In the genomic region with DNA sequence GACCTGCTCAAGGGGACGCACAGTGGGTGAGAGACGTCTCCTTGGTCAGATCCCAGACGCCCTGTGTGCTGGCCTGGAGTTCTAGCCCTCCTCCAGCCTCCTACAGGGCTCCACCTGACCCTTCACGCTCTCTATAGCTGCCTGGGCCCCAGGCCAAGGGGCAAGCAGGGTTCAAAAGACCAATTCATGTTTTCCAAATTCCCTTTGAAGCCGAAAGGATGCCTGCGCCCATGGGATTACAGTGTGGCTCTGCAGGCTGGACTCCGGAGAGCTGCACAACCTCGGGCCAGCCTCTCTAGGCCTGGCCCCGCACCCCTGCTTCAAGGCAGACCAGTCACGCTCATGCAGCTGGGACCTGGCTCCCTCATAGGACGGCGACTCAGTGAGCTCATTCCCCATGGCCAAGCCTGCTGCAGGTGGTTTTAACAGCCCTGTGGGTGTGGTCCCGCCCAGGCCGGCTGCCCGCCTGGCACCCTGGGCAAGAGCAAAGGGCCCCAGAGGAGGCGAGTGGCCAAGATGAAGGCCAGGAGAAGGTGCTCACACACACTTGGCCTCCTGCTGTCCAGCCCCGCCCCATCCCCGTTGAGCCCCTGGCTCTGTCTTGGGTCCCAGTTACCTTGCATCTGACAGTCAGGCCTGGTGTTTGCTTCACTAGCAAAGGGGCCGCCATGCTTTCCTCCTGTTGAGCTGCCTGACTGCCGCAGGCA, we compare ENCODE assay signal across 1 cellular context.
TF ChIP-seq lines count a peak whose summit lies in the region.

No MANE protein-coding gene starts in this region.

TF ChIP-seq in HepG2, 621 proteins besides CTCF, POLR2A, EP300 and RAD21 (continued from another document and continues in another):
- TF ChIP-seq TEAD3 (CRISPR knock-in tag; optimal IDR thresholded peaks at IDR 0.05; ENCODE audit: borderline replicate concordance) (peak; percentile 84), XRCC5 (optimal IDR thresholded peaks at IDR 0.05; ENCODE audit: low read length) (peak; percentile 40), PHF5A (CRISPR knock-in tag; IDR thresholded peaks at IDR 0.05; ENCODE audit: low read depth, unreplicated experiment) (peak; percentile 69), PHB2 (IDR thresholded peaks at IDR 0.05; ENCODE audit: partially characterized antibody) (no peak), ZNF562 (CRISPR knock-in tag; IDR thresholded peaks at IDR 0.05; ENCODE audit: borderline replicate concordance) (no peak), DR1 (CRISPR knock-in tag; IDR thresholded peaks at IDR 0.05) (peak; percentile 66; the same call in 1 of the 2 replicates), ZSCAN5A (CRISPR knock-in tag; IDR thresholded peaks at IDR 0.05; ENCODE audit: borderline replicate concordance) (no peak), ZMYM3 (CRISPR knock-in tag; IDR thresholded peaks at IDR 0.05) (no peak; the same call in 1 of the 2 replicates), TBX2 (CRISPR knock-in tag; IDR thresholded peaks at IDR 0.05; ENCODE audit: borderline replicate concordance) (peak; percentile 82), BORCS8-MEF2B (CRISPR knock-in tag; IDR thresholded peaks at IDR 0.05) (peak; percentile 33; the same call in 1 of the 2 replicates), MAZ (IDR thresholded peaks at IDR 0.05; ENCODE audit: borderline replicate concordance, low read depth, low read length) (no peak), MAZ (CRISPR knock-in tag; IDR thresholded peaks at IDR 0.05; ENCODE audit: low read depth) (peak; percentile 35; the same call in 1 of the 2 replicates), NFKBIZ (CRISPR knock-in tag; IDR thresholded peaks at IDR 0.05) (0 out of 2 replicates have a peak, but pooled peaks have one; percentile 27), HNRNPUL1 (IDR thresholded peaks at IDR 0.05; ENCODE audit: low read depth, low read length) (no peak), PTBP1 (IDR thresholded peaks at IDR 0.05; ENCODE audit: low read depth, low read length, poor library complexity, severe bottlenecking) (peak; percentile 34), NCOR1 (IDR thresholded peaks at IDR 0.05; ENCODE audit: borderline replicate concordance, low read length) (peak; percentile 93), TBX3 (IDR thresholded peaks at IDR 0.05; ENCODE audit: borderline replicate concordance) (peak; percentile 46; the same call in 1 of the 2 replicates), PHF21A (CRISPR knock-in tag; IDR thresholded peaks at IDR 0.05) (peak; percentile 95), NR2F6 (IDR thresholded peaks at IDR 0.05) (peak; percentile 91), NR2F6 (CRISPR knock-in tag; IDR thresholded peaks at IDR 0.05) (peak; percentile 93), ELF3 (CRISPR knock-in tag; IDR thresholded peaks at IDR 0.05) (peak; percentile 58; the same call in 1 of the 2 replicates), ARID4A (CRISPR knock-in tag; IDR thresholded peaks at IDR 0.05; ENCODE audit: borderline replicate concordance) (peak; percentile 30; the same call in 1 of the 2 replicates), KLF6 (CRISPR knock-in tag; IDR thresholded peaks at IDR 0.05) (0 out of 2 replicates have a peak, but pooled peaks have one; percentile 46), ZNF761 (CRISPR knock-in tag; conservative IDR thresholded peaks at IDR 0.05) (0 out of 2 replicates have a peak, but pooled peaks have one; percentile 38), CREM (IDR thresholded peaks at IDR 0.05) (peak; percentile 81), CREM (CRISPR knock-in tag; IDR thresholded peaks at IDR 0.05) (no peak), SSRP1 (CRISPR knock-in tag; IDR thresholded peaks at IDR 0.05) (0 out of 2 replicates have a peak, but pooled peaks have one; percentile 40), GPN1 (CRISPR knock-in tag; IDR thresholded peaks at IDR 0.05; ENCODE audit: borderline replicate concordance) (no peak), ZNF232 (CRISPR knock-in tag; IDR thresholded peaks at IDR 0.05; ENCODE audit: borderline replicate concordance) (0 out of 2 replicates have a peak, but pooled peaks have one; percentile 60), ZBTB38 (CRISPR knock-in tag; IDR thresholded peaks at IDR 0.05) (peak; percentile 41; the same call in 1 of the 2 replicates), E2F5 (CRISPR knock-in tag; conservative IDR thresholded peaks at IDR 0.05) (no peak), PLSCR1 (CRISPR knock-in tag; IDR thresholded peaks at IDR 0.05; ENCODE audit: borderline replicate concordance) (no peak), MEIS1 (CRISPR knock-in tag; IDR thresholded peaks at IDR 0.05; ENCODE audit: borderline replicate concordance) (0 out of 2 replicates have a peak, but pooled peaks have one; percentile 71), ZNF430 (CRISPR knock-in tag; IDR thresholded peaks at IDR 0.05) (no peak), KDM5B (CRISPR knock-in tag; IDR thresholded peaks at IDR 0.05; ENCODE audit: borderline replicate concordance) (no peak; the same call in 1 of the 2 replicates), NR2F1 (CRISPR knock-in tag; IDR thresholded peaks at IDR 0.05) (peak; percentile 76 to 86), HOXA3 (CRISPR knock-in tag; IDR thresholded peaks at IDR 0.05) (peak; percentile 84), ZNF703 (CRISPR knock-in tag; IDR thresholded peaks at IDR 0.05; ENCODE audit: borderline replicate concordance) (0 out of 2 replicates have a peak, but pooled peaks have one; percentile 40), ZNF850 (CRISPR knock-in tag; conservative IDR thresholded peaks at IDR 0.05) (no peak), JUND (CRISPR knock-in tag; IDR thresholded peaks at IDR 0.05) (no peak), SOX6 (IDR thresholded peaks at IDR 0.05) (no peak), SOX6 (CRISPR knock-in tag; IDR thresholded peaks at IDR 0.05) (peak; percentile 85), ISX (CRISPR knock-in tag; conservative IDR thresholded peaks at IDR 0.05) (no peak), SCMH1 (CRISPR knock-in tag; IDR thresholded peaks at IDR 0.05; ENCODE audit: borderline replicate concordance) (no peak)
- TF ChIP-seq, protein P1, sequence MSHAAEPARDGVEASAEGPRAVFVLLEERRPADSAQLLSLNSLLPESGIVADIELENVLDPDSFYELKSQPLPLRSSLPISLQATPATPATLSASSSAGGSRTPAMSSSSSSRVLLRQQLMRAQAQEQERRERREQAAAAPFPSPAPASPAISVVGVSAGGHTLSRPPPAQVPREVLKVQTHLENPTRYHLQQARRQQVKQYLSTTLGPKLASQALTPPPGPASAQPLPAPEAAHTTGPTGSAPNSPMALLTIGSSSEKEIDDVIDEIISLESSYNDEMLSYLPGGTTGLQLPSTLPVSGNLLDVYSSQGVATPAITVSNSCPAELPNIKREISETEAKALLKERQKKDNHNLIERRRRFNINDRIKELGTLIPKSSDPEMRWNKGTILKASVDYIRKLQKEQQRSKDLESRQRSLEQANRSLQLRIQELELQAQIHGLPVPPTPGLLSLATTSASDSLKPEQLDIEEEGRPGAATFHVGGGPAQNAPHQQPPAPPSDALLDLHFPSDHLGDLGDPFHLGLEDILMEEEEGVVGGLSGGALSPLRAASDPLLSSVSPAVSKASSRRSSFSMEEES (CRISPR knock-in tag; IDR thresholded peaks at IDR 0.05): peak; percentile 74
- TF ChIP-seq, protein P2, sequence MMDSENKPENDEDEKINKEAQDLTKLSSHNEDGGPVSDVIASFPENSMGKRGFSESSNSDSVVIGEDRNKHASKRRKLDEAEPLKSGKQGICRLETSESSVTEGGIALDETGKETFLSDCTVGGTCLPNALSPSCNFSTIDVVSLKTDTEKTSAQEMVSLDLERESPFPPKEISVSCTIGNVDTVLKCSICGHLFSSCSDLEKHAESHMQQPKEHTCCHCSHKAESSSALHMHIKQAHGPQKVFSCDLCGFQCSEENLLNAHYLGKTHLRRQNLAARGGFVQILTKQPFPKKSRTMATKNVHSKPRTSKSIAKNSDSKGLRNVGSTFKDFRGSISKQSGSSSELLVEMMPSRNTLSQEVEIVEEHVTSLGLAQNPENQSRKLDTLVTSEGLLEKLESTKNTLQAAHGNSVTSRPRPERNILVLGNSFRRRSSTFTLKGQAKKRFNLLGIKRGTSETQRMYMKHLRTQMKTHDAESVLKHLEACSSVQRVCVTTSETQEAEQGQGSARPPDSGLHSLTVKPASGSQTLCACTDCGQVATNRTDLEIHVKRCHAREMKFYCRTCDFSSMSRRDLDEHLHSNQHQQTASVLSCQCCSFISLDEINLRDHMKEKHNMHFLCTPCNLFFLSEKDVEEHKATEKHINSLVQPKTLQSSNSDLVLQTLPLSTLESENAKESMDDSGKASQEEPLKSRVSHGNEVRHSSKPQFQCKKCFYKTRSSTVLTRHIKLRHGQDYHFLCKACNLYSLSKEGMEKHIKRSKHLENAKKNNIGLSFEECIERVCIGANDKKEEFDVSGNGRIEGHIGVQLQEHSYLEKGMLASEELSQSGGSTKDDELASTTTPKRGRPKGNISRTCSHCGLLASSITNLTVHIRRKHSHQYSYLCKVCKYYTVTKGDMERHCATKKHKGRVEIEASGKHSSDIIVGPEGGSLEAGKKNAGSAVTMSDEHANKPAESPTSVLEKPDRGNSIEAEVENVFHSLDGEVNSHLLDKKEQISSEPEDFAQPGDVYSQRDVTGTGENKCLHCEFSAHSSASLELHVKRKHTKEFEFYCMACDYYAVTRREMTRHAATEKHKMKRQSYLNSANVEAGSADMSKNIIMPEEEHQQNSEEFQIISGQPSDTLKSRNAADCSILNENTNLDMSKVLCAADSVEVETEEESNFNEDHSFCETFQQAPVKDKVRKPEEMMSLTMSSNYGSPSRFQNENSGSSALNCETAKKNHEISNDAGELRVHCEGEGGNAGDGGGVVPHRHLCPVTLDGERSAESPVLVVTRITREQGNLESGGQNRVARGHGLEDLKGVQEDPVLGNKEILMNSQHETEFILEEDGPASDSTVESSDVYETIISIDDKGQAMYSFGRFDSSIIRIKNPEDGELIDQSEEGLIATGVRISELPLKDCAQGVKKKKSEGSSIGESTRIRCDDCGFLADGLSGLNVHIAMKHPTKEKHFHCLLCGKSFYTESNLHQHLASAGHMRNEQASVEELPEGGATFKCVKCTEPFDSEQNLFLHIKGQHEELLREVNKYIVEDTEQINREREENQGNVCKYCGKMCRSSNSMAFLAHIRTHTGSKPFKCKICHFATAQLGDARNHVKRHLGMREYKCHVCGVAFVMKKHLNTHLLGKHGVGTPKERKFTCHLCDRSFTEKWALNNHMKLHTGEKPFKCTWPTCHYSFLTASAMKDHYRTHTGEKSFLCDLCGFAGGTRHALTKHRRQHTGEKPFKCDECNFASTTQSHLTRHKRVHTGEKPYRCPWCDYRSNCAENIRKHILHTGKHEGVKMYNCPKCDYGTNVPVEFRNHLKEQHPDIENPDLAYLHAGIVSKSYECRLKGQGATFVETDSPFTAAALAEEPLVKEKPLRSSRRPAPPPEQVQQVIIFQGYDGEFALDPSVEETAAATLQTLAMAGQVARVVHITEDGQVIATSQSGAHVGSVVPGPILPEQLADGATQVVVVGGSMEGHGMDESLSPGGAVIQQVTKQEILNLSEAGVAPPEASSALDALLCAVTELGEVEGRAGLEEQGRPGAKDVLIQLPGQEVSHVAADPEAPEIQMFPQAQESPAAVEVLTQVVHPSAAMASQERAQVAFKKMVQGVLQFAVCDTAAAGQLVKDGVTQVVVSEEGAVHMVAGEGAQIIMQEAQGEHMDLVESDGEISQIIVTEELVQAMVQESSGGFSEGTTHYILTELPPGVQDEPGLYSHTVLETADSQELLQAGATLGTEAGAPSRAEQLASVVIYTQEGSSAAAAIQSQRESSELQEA (CRISPR knock-in tag; IDR thresholded peaks at IDR 0.05; ENCODE audit: not compliant biosample characterization): peak; percentile 34
